In the genomic region with DNA sequence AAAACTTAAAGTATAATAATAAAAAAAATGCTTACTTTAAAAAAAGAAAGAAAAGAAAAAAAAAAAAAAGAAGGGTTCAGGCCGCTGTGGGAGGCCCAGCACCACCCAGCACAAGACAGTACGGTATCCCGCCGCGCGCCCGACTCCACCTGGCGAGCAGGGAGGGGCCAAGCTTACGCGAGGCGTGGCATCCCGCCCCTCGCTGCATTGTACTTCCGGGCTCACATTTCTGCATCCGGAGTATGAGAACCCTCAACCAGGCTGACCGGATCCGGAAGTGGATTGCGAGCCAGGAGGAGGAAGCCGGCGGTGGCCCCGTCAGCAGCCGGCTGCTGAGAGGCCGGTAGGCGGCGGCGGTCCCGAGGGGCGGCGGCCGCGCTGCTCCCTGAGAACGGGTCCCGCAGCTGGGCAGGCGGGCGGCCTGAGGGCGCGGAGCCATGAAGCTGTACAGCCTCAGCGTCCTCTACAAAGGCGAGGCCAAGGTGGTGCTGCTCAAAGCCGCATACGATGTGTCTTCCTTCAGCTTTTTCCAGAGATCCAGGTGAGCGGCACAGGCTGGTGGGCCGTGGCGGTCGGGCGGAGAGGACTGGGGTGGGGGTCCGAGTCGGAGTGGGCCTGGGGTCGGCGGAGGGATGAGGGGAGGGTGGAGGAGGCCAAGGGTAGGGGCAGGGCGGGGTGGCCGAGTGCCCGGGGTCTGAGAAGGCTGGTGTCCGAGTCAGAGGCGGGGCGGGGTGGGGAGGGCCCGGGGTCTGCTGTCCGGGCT, we compare ENCODE assay signal across 8 cellular contexts. TPM values are rescaled to one million over a fixed set of nuclear protein-coding genes. Genes with fewer than 3 reads are reported as not detected.
DNase-seq lines count a peak whose midpoint lies in the region; ATAC-seq and TF ChIP-seq lines count a peak whose summit lies in the region.

TSS of gene YKT6 (plus strand) at position 280 of the 763 bp plus-strand sequence. CDS start at position 438, 158 bp downstream.

- H3K4me1 ChIP-seq in cardiac muscle cell (ENCODE audit: low read depth): peaks cover 12% of the 10 kb centered on the region
- no peaks in the 10 kb centered on the region for H3K4me1 ChIP-seq in parathyroid adenoma
- H3K4me1 ChIP-seq in tibial nerve: peaks cover 0 to 16% (median 6%) of the 10 kb centered on the region in 4 donors

- H2AFZ ChIP-seq in SU-DHL-6 (ENCODE audit: low read depth, low read length, severe bottlenecking): peak within 1 kb of the TSS; percentile 60
- peak within 1 kb of the TSS; percentile 87 for H2AFZ ChIP-seq in parathyroid adenoma

- peak within 1 kb of the TSS; percentile 94 for H3K4me3 ChIP-seq in SU-DHL-6 (ENCODE audit: insufficient read depth, low read length, poor library complexity, severe bottlenecking)
- peak within 1 kb of the TSS; percentile 63 for H3K4me3 ChIP-seq in cardiac muscle cell
- H3K4me3 ChIP-seq in parathyroid adenoma (ENCODE audit: low read depth, low read length): peak within 1 kb of the TSS; percentile 92
- H3K4me3 ChIP-seq in tibial nerve: peak within 1 kb of the TSS; percentile 85 to 98 (median 95)

- peaks cover 43% of the 10 kb centered on the region for H3K79me2 ChIP-seq in SU-DHL-6 (ENCODE audit: insufficient read depth, low read length)
- H3K79me2 ChIP-seq in parathyroid adenoma: peaks cover 14% of the 10 kb centered on the region

- peak; percentile 57 for TF ChIP-seq CTCF in GM12873 (IDR thresholded peaks at IDR 0.05; ENCODE audit: insufficient read depth, low read depth, low read length, missing control alignments)
- TF ChIP-seq CTCF in SU-DHL-6 (IDR thresholded peaks at IDR 0.05; ENCODE audit: insufficient read depth, low read length, poor library complexity, severe bottlenecking): peak; percentile 59
- TF ChIP-seq CTCF in cardiac muscle cell (IDR thresholded peaks at IDR 0.05; ENCODE audit: low read depth, low read length): peak; percentile 63
- peak; percentile 67 for TF ChIP-seq CTCF in parathyroid adenoma (IDR thresholded peaks at IDR 0.05)
- TF ChIP-seq CTCF in tibial nerve (IDR thresholded peaks at IDR 0.05): peak; percentile 43 to 84 (median 66)

- peak; percentile 42 to 76 for TF ChIP-seq EP300 in tibial nerve (IDR thresholded peaks at IDR 0.05)

- DNase-seq in NCI-H128 (lab: John Stamatoyannopoulos, UW; ENCODE audit: unreplicated experiment) (peak; percentile 82), cardiac muscle cell (ENCODE audit: low read depth in 1 of 2, low spot score in 1 of 2) (peak; percentile 95 to 96), tibial nerve (ENCODE audit: low spot score in 2 of 2) (peak; percentile 68 to 83)
- DNase-seq in activated naive CD8-positive, alpha-beta T cell treated with anti-CD3 and anti-CD28 coated beads, Interleukin-2, amount 50 U/mL, for 16 hours (ENCODE audit: low read depth, low spot score): peak; percentile 93

- H3K9me2 ChIP-seq in SU-DHL-6 (replicated peaks; ENCODE audit: insufficient read depth, low read length): no peaks in the 10 kb centered on the region

- peak; percentile 36 to 65 for TF ChIP-seq POLR2A in tibial nerve (IDR thresholded peaks at IDR 0.05)

- H3F3A ChIP-seq in SU-DHL-6 (ENCODE audit: insufficient read depth): no peaks in the 10 kb centered on the region

- H4K20me1 ChIP-seq in SU-DHL-6 (ENCODE audit: low read depth, low read length): peaks cover 3% of the 10 kb centered on the region; the same call in 1 of the 2 replicates

- H3K9me3 ChIP-seq in SU-DHL-6 (ENCODE audit: insufficient read depth, low read length): no peaks in the 10 kb centered on the region
- H3K9me3 ChIP-seq in cardiac muscle cell (ENCODE audit: low read depth): no peaks in the 10 kb centered on the region
- no peaks in the 10 kb centered on the region for H3K9me3 ChIP-seq in parathyroid adenoma (ENCODE audit: control insufficient read depth, low read length)
- H3K9me3 ChIP-seq in tibial nerve: no peaks in the 10 kb centered on the region

- H3K36me3 ChIP-seq in SU-DHL-6 (ENCODE audit: low read length) (peaks cover 3% of the 10 kb centered on the region; the same call in 1 of the 2 replicates), cardiac muscle cell (peaks cover 13% of the 10 kb centered on the region), parathyroid adenoma (ENCODE audit: control insufficient read depth, insufficient read depth, low read length) (no peaks in the 10 kb centered on the region), tibial nerve (peaks cover 0 to 15% (median 3%) of the 10 kb centered on the region in 3 donors)

- H3K4me2 ChIP-seq in SU-DHL-6 (ENCODE audit: low read depth, low read length, poor library complexity, severe bottlenecking) (peak within 1 kb of the TSS; percentile 93), parathyroid adenoma (ENCODE audit: low read length) (peak within 1 kb of the TSS; percentile 76)

- H3K27me3 ChIP-seq in SU-DHL-6 (ENCODE audit: low read length) (no peaks in the 10 kb centered on the region), cardiac muscle cell (no peaks in the 10 kb centered on the region), parathyroid adenoma (ENCODE audit: control insufficient read depth, insufficient read depth, low read length) (no peaks in the 10 kb centered on the region), tibial nerve (peaks cover 0 to 7% of the 10 kb centered on the region in 2 donors)

- WGBS in tibial nerve, 2 donors: 0 to 1% methylated on average over 35 to 52 of the region's 58 CpGs

- H3K27ac ChIP-seq in SU-DHL-6 (ENCODE audit: low read depth, low read length) (no peak within 1 kb of the TSS), cardiac muscle cell (peak within 1 kb of the TSS; percentile 87), parathyroid adenoma (peak within 1 kb of the TSS; percentile 54), tibial nerve (peak within 1 kb of the TSS in 3 of 4 donors; percentile 58 to 82 (median 81))

- ATAC-seq in HG02759 (IDR thresholded peaks at IDR 0.05; ENCODE audit: unreplicated experiment): peak; percentile 100

- H3K9ac ChIP-seq in SU-DHL-6 (ENCODE audit: low read length) (peak within 1 kb of the TSS; percentile 74), parathyroid adenoma (peak within 1 kb of the TSS; percentile 50)

RNA-seq across cellular contexts. Expression of gene YKT6, which starts in this region (rescaled TPM):
- total RNA-seq in cardiac muscle cell (59.8 and 92.9 TPM in 2 replicates), tibial nerve (10 to 100 TPM; 36.2 to 54.6 (median 43.6) TPM)
- 76.2 and 105 TPM in 2 replicates for polyA plus RNA-seq in cardiac muscle cell
